ENCODE assay signal across 8 cellular contexts in genomic region chr3:34106879-34107278, GRCh38.
DNase-seq lines count a peak whose midpoint lies in the region; ATAC-seq, FAIRE-seq and TF ChIP-seq lines count a peak whose summit lies in the region.

No MANE protein-coding gene starts in this region.

- TF ChIP-seq CTCF in bronchial epithelial cell (IDR thresholded peaks at IDR 0.05; ENCODE audit: insufficient read depth, low read length, severe bottlenecking) (peak; percentile 46), progenitor cell of endocrine pancreas (IDR thresholded peaks at IDR 0.05; ENCODE audit: unreplicated experiment) (peak; percentile 76)
- TF ChIP-seq CTCF in CD8-positive, alpha-beta T cell (IDR thresholded peaks at IDR 0.05): no peak

- no peak overlapping the region for H3K27ac Mint-ChIP-seq in activated CD4-positive, alpha-beta T cell treated with anti-CD3 and anti-CD28 coated beads, Interleukin-2, amount 10 ng/mL, durations not matched to agents 7 days and 5 days
- no peak overlapping the region for H3K27ac Mint-ChIP-seq in progenitor cell of endocrine pancreas
- H3K27ac Mint-ChIP-seq in CD8-positive, alpha-beta T cell: no peak overlapping the region

- H3K9me3 ChIP-seq in HAP-1: no peaks in the 10 kb centered on the region
- H3K9me3 ChIP-seq in CD8-positive, alpha-beta T cell (ENCODE audit: low read length): no peaks in the 10 kb centered on the region

- no peak overlapping the region for H3K27ac ChIP-seq in CD8-positive, alpha-beta T cell (ENCODE audit: low read depth, low read length)

- no peaks in the 10 kb centered on the region for H3K4me1 ChIP-seq in HAP-1
- H3K4me1 ChIP-seq in CD8-positive, alpha-beta T cell (ENCODE audit: insufficient read depth, low read length): no peaks in the 10 kb centered on the region

- H3K4me1 Mint-ChIP-seq in activated CD4-positive, alpha-beta T cell treated with anti-CD3 and anti-CD28 coated beads, Interleukin-2, amount 10 ng/mL, durations not matched to agents 7 days and 5 days: no peaks in the 10 kb centered on the region
- H3K4me1 Mint-ChIP-seq in progenitor cell of endocrine pancreas (ENCODE audit: low read depth): no peaks in the 10 kb centered on the region
- H3K4me1 Mint-ChIP-seq in CD8-positive, alpha-beta T cell (ENCODE audit: low read depth): no peaks in the 10 kb centered on the region

- H3K4me3 ChIP-seq in HAP-1 (no peak overlapping the region), bronchial epithelial cell (ENCODE audit: low read depth, low read length) (no peak overlapping the region)
- no peak overlapping the region for H3K4me3 ChIP-seq in CD8-positive, alpha-beta T cell (ENCODE audit: low read depth, low read length)

- H3K27me3 ChIP-seq in HAP-1 (ENCODE audit: low read depth): peaks cover 5% of the 10 kb centered on the region; the same call in 1 of the 2 replicates
- no peaks in the 10 kb centered on the region for H3K27me3 ChIP-seq in bronchial epithelial cell (ENCODE audit: control insufficient read depth, insufficient read depth, low read length)
- no peaks in the 10 kb centered on the region for H3K27me3 ChIP-seq in CD8-positive, alpha-beta T cell (ENCODE audit: insufficient read depth, low read length)

- no peak for FAIRE-seq in bronchial epithelial cell (lab: Jason Lieb, UNC)

- no peaks in the 10 kb centered on the region for H3K9me3 Mint-ChIP-seq in activated CD4-positive, alpha-beta T cell treated with anti-CD3 and anti-CD28 coated beads, Interleukin-2, amount 10 ng/mL, durations not matched to agents 7 days and 5 days
- H3K9me3 Mint-ChIP-seq in progenitor cell of endocrine pancreas (ENCODE audit: low read depth): no peaks in the 10 kb centered on the region
- no peaks in the 10 kb centered on the region for H3K9me3 Mint-ChIP-seq in CD8-positive, alpha-beta T cell

- DNase-seq in activated CD4-positive, alpha-beta T cell treated with anti-CD3 and anti-CD28 coated beads, Interleukin-2, amount 10 ng/mL, durations not matched to agents 7 days and 5 days: peak; percentile 26
- DNase-seq in activated CD4-positive, alpha-beta T cell treated with anti-CD3 and anti-CD28 coated beads for 4 hours: no peak
- DNase-seq in HAP-1 (ENCODE audit: low spot score in 2 of 2): peak; percentile 17 to 65
- peak; percentile 20 for DNase-seq in NCI-H1092 treated with DMSO at 0.1 percent for 48 hours (lab: John Stamatoyannopoulos, UW)
- peak; percentile 25 for DNase-seq in bronchial epithelial cell (ENCODE audit: low read depth)
- DNase-seq in progenitor cell of endocrine pancreas (ENCODE audit: low spot score, unreplicated experiment): peak; percentile 44
- no peak for DNase-seq in H4 (ENCODE audit: low spot score)
- no peak for DNase-seq in CD8-positive, alpha-beta T cell

- intact Hi-C loops in CD8-positive, alpha-beta T cell (cut with DNase I, micrococcal nuclease): no loop called here

- in situ Hi-C loops in HAP-1 (cut with MboI; ENCODE audit: low sequenced_read_pairs): no loop called here

- H3K27me3 Mint-ChIP-seq in activated CD4-positive, alpha-beta T cell treated with anti-CD3 and anti-CD28 coated beads, Interleukin-2, amount 10 ng/mL, durations not matched to agents 7 days and 5 days: peaks cover 4% of the 10 kb centered on the region
- peaks cover 23% of the 10 kb centered on the region for H3K27me3 Mint-ChIP-seq in progenitor cell of endocrine pancreas
- peaks cover 5% of the 10 kb centered on the region for H3K27me3 Mint-ChIP-seq in CD8-positive, alpha-beta T cell (ENCODE audit: low read depth)

- POLR2A ChIA-PET in activated CD4-positive, alpha-beta T cell treated with anti-CD3 and anti-CD28 coated beads, Interleukin-2, amount 10 ng/mL, durations not matched to agents 7 days and 5 days (lab: Charles Lee): no interaction called here
- POLR2A ChIA-PET in CD8-positive, alpha-beta T cell (lab: Charles Lee): no interaction called here

- no peak for ATAC-seq in CD8-positive, alpha-beta T cell

- H3K36me3 ChIP-seq in HAP-1 (replicated peaks): no peaks in the 10 kb centered on the region
- H3K36me3 ChIP-seq in bronchial epithelial cell (ENCODE audit: control insufficient read depth, insufficient read depth, low read length): no peaks in the 10 kb centered on the region
- no peaks in the 10 kb centered on the region for H3K36me3 ChIP-seq in CD8-positive, alpha-beta T cell (ENCODE audit: insufficient read depth, low read length)

- H3K4me3 Mint-ChIP-seq in activated CD4-positive, alpha-beta T cell treated with anti-CD3 and anti-CD28 coated beads, Interleukin-2, amount 10 ng/mL, durations not matched to agents 7 days and 5 days: no peak overlapping the region
- H3K4me3 Mint-ChIP-seq in progenitor cell of endocrine pancreas (ENCODE audit: low read depth): no peak overlapping the region
- no peak overlapping the region for H3K4me3 Mint-ChIP-seq in CD8-positive, alpha-beta T cell

- CTCF ChIA-PET in activated CD4-positive, alpha-beta T cell treated with anti-CD3 and anti-CD28 coated beads, Interleukin-2, amount 10 ng/mL, durations not matched to agents 7 days and 5 days (lab: Charles Lee): interaction anchor here (1.7 kb wide), 1 partner anchor 90 kb away, joined by 6 read pairs; no protein-coding TSS in a partner anchor
- CTCF ChIA-PET in CD8-positive, alpha-beta T cell (lab: Charles Lee): no interaction called here

- H3K36me3 Mint-ChIP-seq in activated CD4-positive, alpha-beta T cell treated with anti-CD3 and anti-CD28 coated beads, Interleukin-2, amount 10 ng/mL, durations not matched to agents 7 days and 5 days (ENCODE audit: low read depth): no peaks in the 10 kb centered on the region
- H3K36me3 Mint-ChIP-seq in progenitor cell of endocrine pancreas (ENCODE audit: insufficient read depth): no peaks in the 10 kb centered on the region
- H3K36me3 Mint-ChIP-seq in CD8-positive, alpha-beta T cell: no peaks in the 10 kb centered on the region

Comparison
In these comparisons a context has a peak if more than half of its experiments do, and no peak if none do; other contexts are left out.
1. DNase-seq: peak in activated CD4-positive, alpha-beta T cell treated with anti-CD3 and anti-CD28 coated beads, Interleukin-2, amount 10 ng/mL, durations not matched to agents 7 days and 5 days (single experiment), HAP-1 (2 of 2), NCI-H1092 treated with DMSO at 0.1 percent for 48 hours (single experiment), bronchial epithelial cell (single experiment) and progenitor cell of endocrine pancreas (single experiment); none in activated CD4-positive, alpha-beta T cell treated with anti-CD3 and anti-CD28 coated beads for 4 hours (0 of 2), H4 (single experiment) and CD8-positive, alpha-beta T cell (0 of 7).